ENCODE assay signal across 2 cellular contexts in genomic region chr2:170119326-170119725, GRCh38. TPM values are rescaled to one million over a fixed set of nuclear protein-coding genes. Genes with fewer than 3 reads are reported as not detected.
"Had no signal": no experiment of that assay in that cellular context is flagged by ENCODE, and none has a peak within 500 bp of the region (broad histone marks: within the 10 kb centered on the region; RNA-seq: fewer than 3 reads in every experiment).

No MANE protein-coding gene starts in this region.

RNA-seq across cellular contexts. Expression of gene MYO3B, which starts 58.6 kb away (rescaled TPM):
- total RNA-seq: HT-29 had no signal
- polyA plus RNA-seq: GM23338 had no signal
